20 cellular contexts compared by ENCODE assay signal in the genomic region with DNA sequence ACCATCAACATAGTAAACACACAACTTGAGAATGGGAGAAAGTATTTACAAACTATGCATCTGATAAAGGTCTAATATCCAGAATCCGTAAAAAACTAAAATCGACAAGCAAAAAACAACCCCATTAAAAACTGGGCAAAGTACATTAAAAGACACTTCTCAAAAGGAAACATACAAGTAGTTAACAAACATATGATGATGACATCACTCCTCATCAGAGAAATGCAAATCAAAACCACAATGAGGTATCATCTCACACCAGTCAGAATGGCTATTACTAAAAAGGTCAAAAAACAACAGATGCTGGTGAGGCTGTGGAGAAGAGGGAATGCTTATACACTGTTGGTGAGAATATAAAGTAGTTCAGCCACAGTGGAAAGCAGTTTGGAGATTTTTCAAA.
DNase-seq lines count a peak whose midpoint lies in the region; ATAC-seq, FAIRE-seq and TF ChIP-seq lines count a peak whose summit lies in the region.
"Had no signal": no experiment of that assay in that cellular context is flagged by ENCODE, and none has a peak within 500 bp of the region (broad histone marks: within the 10 kb centered on the region; RNA-seq: fewer than 3 reads in every experiment).

No MANE protein-coding gene starts in this region.

- no peak for TF ChIP-seq POLR2A in K562 (conservative IDR thresholded peaks at IDR 0.05)

- no peaks in the 10 kb centered on the region for H3K9me1 ChIP-seq in K562 (ENCODE audit: control insufficient read depth, insufficient read depth, low read length)

- no peak for TF ChIP-seq EP300 in K562 (IDR thresholded peaks at IDR 0.05; ENCODE audit: low read length)

- FAIRE-seq in K562 (lab: Jason Lieb, UNC), result no peak
- FAIRE-seq: G401.6, GM12892, H1 had no signal

- no TSS peak for BruUV-seq in K562 (replicated peaks; lab: Mats Ljungman, UMichigan)

- H3K4me2 ChIP-seq in K562 (ENCODE audit: insufficient read depth, low read length), result no peak overlapping the region
- H3K4me2 ChIP-seq: BLaER1 treated with 17β-estradiol and CSF1 and Interleukin-3, amounts not matched to agents 10 nM and 100 nM had no signal

- H4K20me1 ChIP-seq in K562 (replicated peaks; ENCODE audit: control insufficient read depth, insufficient read depth, low read length), result no peaks in the 10 kb centered on the region
- H4K20me1 ChIP-seq: BLaER1 treated with 17β-estradiol and CSF1 and Interleukin-3, amounts not matched to agents 10 nM and 100 nM had no signal

- no peaks in the 10 kb centered on the region for H3K4me1 ChIP-seq in K562 (replicated peaks in 1 of 2; ENCODE audit: control insufficient read depth in 2 of 2, insufficient read depth in 2 of 2, low read length in 2 of 2)
- H3K4me1 ChIP-seq: BLaER1 treated with 17β-estradiol and CSF1 and Interleukin-3, amounts not matched to agents 10 nM and 100 nM; HAP-1 had no signal

- CTCF ChIA-PET in K562 (lab: Yijun Ruan, JAX; ENCODE audit: low intra/inter-chr PET ratio), result no interaction called here

- H3K27ac ChIP-seq in K562 (ENCODE audit: extremely low read depth, low read depth, low read length), result no peak overlapping the region
- H3K27ac ChIP-seq: 22Rv1; BLaER1 treated with 17β-estradiol and CSF1 and Interleukin-3, amounts not matched to agents 10 nM and 100 nM had no signal

- no peak overlapping the region for H3K4me3 ChIP-seq in K562
- H3K4me3 ChIP-seq: BLaER1 treated with 17β-estradiol and CSF1 and Interleukin-3, amounts not matched to agents 10 nM and 100 nM; HAP-1 had no signal

- H3K79me2 ChIP-seq in K562 (ENCODE audit: control insufficient read depth, insufficient read depth, low read length), result no peaks in the 10 kb centered on the region

- H2AFZ ChIP-seq in K562 (ENCODE audit: low read depth, low read length), result no peak overlapping the region

- 6% methylated on average over 2 of the region's 2 CpGs for WGBS in K562 (ENCODE audit: insufficient coverage, low coverage, missing lambda C conversion rate)

- no peaks in the 10 kb centered on the region for H3K27me3 ChIP-seq in K562 (ENCODE audit: control insufficient read depth in 2 of 2, insufficient read depth in 2 of 2, low read length in 2 of 2)
- H3K27me3 ChIP-seq: BLaER1 treated with 17β-estradiol and CSF1 and Interleukin-3, amounts not matched to agents 10 nM and 100 nM had no signal

- H3K9me3 ChIP-seq in K562 (replicated peaks; ENCODE audit: control insufficient read depth, insufficient read depth, low read depth, low read length), result no peaks in the 10 kb centered on the region
- H3K9me3 ChIP-seq: BLaER1 treated with 17β-estradiol and CSF1 and Interleukin-3, amounts not matched to agents 10 nM and 100 nM; HAP-1 had no signal

- in situ Hi-C loops in K562 (cut with MboI), result no loop called here

- H3K9ac ChIP-seq in K562 (ENCODE audit: insufficient read depth in 1 of 2, low read depth in 2 of 2, low read length in 2 of 2), result no peak overlapping the region
- H3K9ac ChIP-seq: BLaER1 treated with 17β-estradiol and CSF1 and Interleukin-3, amounts not matched to agents 10 nM and 100 nM had no signal

- DNase-seq in DMS53 (lab: John Stamatoyannopoulos, UW) (peak; percentile 18), DMS53 treated with DMSO at 0.1 percent for 48 hours (lab: John Stamatoyannopoulos, UW; ENCODE audit: unreplicated experiment) (no peak), K562 (ENCODE audit: extremely low read depth in 1 of 4, low spot score in 3 of 4) (no peak), myocyte (ENCODE audit: low read depth) (peak; percentile 9), SW 1271 (lab: John Stamatoyannopoulos, UW) (no peak), NCI-H1417 (lab: John Stamatoyannopoulos, UW) (no peak)
- DNase-seq: AML-193; CD4-positive, CD25-positive, alpha-beta regulatory T cell; DMS79; HFFc6; IMR-90; KG1 had no signal

- ATAC-seq in HG02798 (IDR thresholded peaks at IDR 0.05; ENCODE audit: poor library complexity, unreplicated experiment) (peak; percentile 36), K562 (no peak), HG03175 (IDR thresholded peaks at IDR 0.05; ENCODE audit: unreplicated experiment) (no peak)

- no peak for TF ChIP-seq CTCF in K562 (IDR thresholded peaks at IDR 0.05 in 2 of 3, conservative IDR thresholded peaks at IDR 0.05 in 1 of 3; ENCODE audit: insufficient read depth in 2 of 3, low read depth in 1 of 3, low read length in 3 of 3)

- POLR2A ChIA-PET in K562 (lab: Yijun Ruan, JAX), result no interaction called here

- TF ChIP-seq RAD21 in K562 (CRISPR knock-in tag; conservative IDR thresholded peaks at IDR 0.05 in 1 of 2, IDR thresholded peaks at IDR 0.05 in 1 of 2), result no peak

- intact Hi-C loops in K562 (cut with micrococcal nuclease), result no loop called here

- H3K36me3 ChIP-seq in K562 (ENCODE audit: control insufficient read depth, insufficient read depth, low read length), result no peaks in the 10 kb centered on the region
- H3K36me3 ChIP-seq: BLaER1 treated with 17β-estradiol and CSF1 and Interleukin-3, amounts not matched to agents 10 nM and 100 nM; HAP-1 had no signal

TF ChIP-seq in K562, 482 proteins besides CTCF, POLR2A, EP300 and RAD21:
- no peak for TF ChIP-seq SMAD2 (IDR thresholded peaks at IDR 0.05; ENCODE audit: low read depth, low read length)
- TF ChIP-seq, protein P1, sequence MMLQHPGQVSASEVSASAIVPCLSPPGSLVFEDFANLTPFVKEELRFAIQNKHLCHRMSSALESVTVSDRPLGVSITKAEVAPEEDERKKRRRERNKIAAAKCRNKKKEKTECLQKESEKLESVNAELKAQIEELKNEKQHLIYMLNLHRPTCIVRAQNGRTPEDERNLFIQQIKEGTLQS (IDR thresholded peaks at IDR 0.05), result peak; percentile 55
- TF ChIP-seq, protein P1 (CRISPR knock-in tag; conservative IDR thresholded peaks at IDR 0.05), result no peak
- no peak for TF ChIP-seq PHTF2 (CRISPR knock-in tag; IDR thresholded peaks at IDR 0.05)

Comparison
In these comparisons a context has a peak if more than half of its experiments do, and no peak if none do; other contexts are left out.
1. DNase-seq: peak in DMS53 (single experiment) and myocyte (single experiment); none in DMS53 treated with DMSO at 0.1 percent for 48 hours (single experiment), K562 (0 of 4), SW 1271 (0 of 2) and NCI-H1417 (0 of 3).